Comparison of ENCODE assay signal across 24 cellular contexts in the genomic region with DNA sequence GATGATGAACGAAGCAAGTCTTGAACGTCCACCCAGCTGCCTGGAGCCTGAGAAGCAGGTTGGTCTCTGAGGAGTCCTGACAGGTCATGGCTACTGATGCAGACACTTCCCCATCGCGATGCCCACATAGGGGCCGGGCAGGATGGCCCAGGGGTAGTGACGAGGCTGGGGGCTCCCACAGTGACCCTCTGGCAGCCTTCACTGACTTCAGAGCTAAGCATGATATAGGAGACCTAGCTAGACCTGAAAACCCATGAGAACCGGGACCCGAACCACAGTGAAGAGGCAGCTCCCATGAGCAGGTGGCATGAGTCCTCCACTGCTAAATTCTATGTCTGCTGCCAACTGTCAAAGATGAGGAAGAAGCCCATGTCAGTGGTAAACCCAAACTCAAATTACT.
"Had no signal": no experiment of that assay in that cellular context is flagged by ENCODE, and none has a peak within 500 bp of the region (broad histone marks: within the 10 kb centered on the region; RNA-seq: fewer than 3 reads in every experiment).

No MANE protein-coding gene starts in this region.

- FAIRE-seq: kidney had no signal

- H2AFZ ChIP-seq: parathyroid adenoma had no signal

- H3K9ac ChIP-seq: parathyroid adenoma had no signal

- H3K9me3 ChIP-seq: left lung, lower lobe of right lung, neutrophil, right atrium auricular region, right lobe of liver, testis, thyroid gland, transverse colon, upper lobe of left lung, vagina had no signal

- H3K36me3 ChIP-seq: left lung, lower lobe of right lung, neutrophil, right atrium auricular region, right lobe of liver, thyroid gland, transverse colon, upper lobe of left lung, vagina had no signal

- ATAC-seq: left colon; lower lobe of right lung; naive thymus-derived CD8-positive, alpha-beta T cell; stimulated activated naive B cell treated with anti-CD40 and anti-IgM and Interleukin-4, amounts not matched to agents 10 μg/mL and 1 μg/mL and 100 μg/mL, for 72 hours had no signal

- H3K36me3 Mint-ChIP-seq: naive thymus-derived CD8-positive, alpha-beta T cell had no signal

- H3K9me3 Mint-ChIP-seq: naive thymus-derived CD8-positive, alpha-beta T cell; nephron; neural crest cell; stimulated activated naive B cell treated with anti-CD40 and anti-IgM and Interleukin-4, amounts not matched to agents 10 μg/mL and 1 μg/mL and 100 μg/mL, for 72 hours; stimulated activated naive CD8-positive, alpha-beta T cell treated with anti-CD3 and anti-CD28 coated beads, Interleukin-15, Interleukin-2, amounts not matched to agents 100 ng/mL and 50 ng/mL, for 24 hours had no signal

- H3K27ac ChIP-seq: left lung, lower lobe of right lung, neutrophil, parathyroid adenoma, right atrium auricular region, right lobe of liver, testis, thyroid gland, upper lobe of left lung, vagina had no signal

- H3K79me2 ChIP-seq: parathyroid adenoma had no signal

- DNase-seq: hippocampal formation; kidney; left colon; left lung; lower lobe of right lung; naive thymus-derived CD8-positive, alpha-beta T cell; stimulated activated CD4-positive, alpha-beta T cell treated with anti-CD3 and anti-CD28 coated beads, Interleukin-12 subunit alpha, Interleukin-12 subunit beta, amount 100 ng/mL, for 4 hours; stimulated activated CD4-positive, alpha-beta T cell treated with anti-CD3 and anti-CD28 coated beads, Interleukin-15, amount 100 ng/mL, for 24 hours; stimulated activated CD4-positive, alpha-beta T cell treated with anti-CD3 and anti-CD28 coated beads, Interleukin-2, amount 100 ng/mL, for 24 hours; stimulated activated CD4-positive, alpha-beta T cell treated with anti-CD3 and anti-CD28 coated beads, Interleukin-4, amount 100 ng/mL, for 1 hour; stimulated activated naive B cell treated with anti-CD40 and anti-IgM and Interleukin-4, amounts not matched to agents 10 μg/mL and 1 μg/mL and 100 μg/mL, for 72 hours; testis; thyroid gland; transverse colon had no signal

- H3K27me3 ChIP-seq: left lung, neutrophil, right atrium auricular region, right lobe of liver, testis, thyroid gland, transverse colon, upper lobe of left lung, vagina had no signal

- H3K4me3 ChIP-seq: left lung, lower lobe of right lung, right atrium auricular region, right lobe of liver, skin epidermis, testis, thyroid gland, transverse colon, upper lobe of left lung, vagina had no signal

- H3K4me1 ChIP-seq: left lung, lower lobe of right lung, parathyroid adenoma, testis, thyroid gland, upper lobe of left lung had no signal

- H3K4me1 Mint-ChIP-seq: stimulated activated naive B cell treated with anti-CD40 and anti-IgM and Interleukin-4, amounts not matched to agents 10 μg/mL and 1 μg/mL and 100 μg/mL, for 72 hours had no signal

- H3K27ac Mint-ChIP-seq: stimulated activated naive B cell treated with anti-CD40 and anti-IgM and Interleukin-4, amounts not matched to agents 10 μg/mL and 1 μg/mL and 100 μg/mL, for 72 hours; stimulated activated naive CD8-positive, alpha-beta T cell treated with anti-CD3 and anti-CD28 coated beads, Interleukin-15, Interleukin-2, amounts not matched to agents 100 ng/mL and 50 ng/mL, for 24 hours had no signal

- H3K4me3 Mint-ChIP-seq: naive thymus-derived CD8-positive, alpha-beta T cell; nephron; neural crest cell; stimulated activated naive B cell treated with anti-CD40 and anti-IgM and Interleukin-4, amounts not matched to agents 10 μg/mL and 1 μg/mL and 100 μg/mL, for 72 hours; stimulated activated naive CD8-positive, alpha-beta T cell treated with anti-CD3 and anti-CD28 coated beads, Interleukin-15, Interleukin-2, amounts not matched to agents 100 ng/mL and 50 ng/mL, for 24 hours had no signal
